In the genomic region with DNA sequence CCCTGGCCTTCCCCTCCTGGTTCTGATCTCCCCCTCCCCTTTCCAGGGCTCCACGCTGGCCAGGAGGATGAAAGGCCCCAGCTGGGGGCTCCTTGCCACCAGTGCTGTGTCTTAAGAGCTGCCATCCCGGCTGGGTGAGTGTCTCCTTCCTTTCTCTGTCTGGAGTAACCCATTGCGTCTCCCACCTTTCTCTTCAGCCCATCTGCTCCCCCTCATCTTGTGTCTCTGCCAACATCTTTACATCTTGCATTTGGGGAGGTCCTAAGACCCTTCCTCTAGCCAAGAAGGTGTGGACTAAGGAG, we compare ENCODE assay signal across 8 cellular contexts.
A peak's percentile ranks its signal among the peaks of the same experiment; 100 is the strongest.
DNase-seq lines count a peak whose midpoint lies in the region; ATAC-seq and TF ChIP-seq lines count a peak whose summit lies in the region.

No MANE protein-coding gene starts in this region.

- H3K9me3 ChIP-seq in DND-41 (ENCODE audit: insufficient read depth, low read length, severe bottlenecking), result no peaks in the 10 kb centered on the region
- H3K9me3 ChIP-seq in SK-N-MC (ENCODE audit: low read depth, low read length), result no peaks in the 10 kb centered on the region

- no peak for ATAC-seq in DND-41 (ENCODE audit: insufficient read depth, low read depth)
- no peak for ATAC-seq in HG03159 (IDR thresholded peaks at IDR 0.05; ENCODE audit: unreplicated experiment)
- ATAC-seq in GM18858 (IDR thresholded peaks at IDR 0.05; ENCODE audit: unreplicated experiment), result no peak

- peak overlapping the region; percentile 64 for H3K4me2 ChIP-seq in DND-41 (ENCODE audit: insufficient read depth, low read length)

- H3K4me3 ChIP-seq in DND-41 (ENCODE audit: low read depth in 1 of 2, low read length in 2 of 2) (peak overlapping the region; percentile 28 to 66; a peak in 3 of 4 replicates), SK-N-MC (peak overlapping the region; percentile 95), fibroblast of pulmonary artery (replicated peaks; ENCODE audit: low read depth, low read length) (peak overlapping the region; percentile 97)

- peak overlapping the region; percentile 71 for H3K27ac ChIP-seq in DND-41 (ENCODE audit: low read length)
- peak overlapping the region; percentile 72; the same call in 1 of the 2 replicates for H3K27ac ChIP-seq in SK-N-MC

- no peaks in the 10 kb centered on the region for H4K20me1 ChIP-seq in DND-41 (ENCODE audit: insufficient read depth, low read length)

- peaks cover 4% of the 10 kb centered on the region for H3K79me2 ChIP-seq in DND-41 (ENCODE audit: insufficient read depth, low read length)

- H2AFZ ChIP-seq in DND-41 (ENCODE audit: low read depth, low read length), result peak overlapping the region; percentile 74

- no peak for TF ChIP-seq CTCF in DND-41 (IDR thresholded peaks at IDR 0.05; ENCODE audit: borderline replicate concordance, extremely low read depth, low read length, poor library complexity, severe bottlenecking)
- TF ChIP-seq CTCF in fibroblast of pulmonary artery (IDR thresholded peaks at IDR 0.05; ENCODE audit: low read length, missing control alignments), result no peak

- DNase-seq in DND-41 (no peak), SK-N-MC (ENCODE audit: low read depth, low spot score) (no peak), fibroblast of pulmonary artery (ENCODE audit: low read depth) (no peak), pons (ENCODE audit: low spot score) (peak; percentile 24), NCI-H446 treated with DMSO at 0.1 percent for 48 hours (lab: John Stamatoyannopoulos, UW) (no peak), DMS 273 treated with DMSO at 0.1 percent for 48 hours (lab: John Stamatoyannopoulos, UW) (no peak)

- no peaks in the 10 kb centered on the region for H3K27me3 ChIP-seq in DND-41 (ENCODE audit: insufficient read depth, low read length, poor library complexity)

- H3K36me3 ChIP-seq in DND-41 (ENCODE audit: insufficient read depth, low read length) (peaks cover 3% of the 10 kb centered on the region; the same call in 1 of the 2 replicates), SK-N-MC (ENCODE audit: insufficient read depth, low read length) (peaks cover 15% of the 10 kb centered on the region; the same call in 1 of the 2 replicates)

- peaks cover 44% of the 10 kb centered on the region for H3K4me1 ChIP-seq in DND-41 (ENCODE audit: insufficient read depth, low read length)

- H3K9ac ChIP-seq in DND-41 (ENCODE audit: low read depth, low read length) (peak overlapping the region; percentile 56), SK-N-MC (ENCODE audit: insufficient read length) (peak overlapping the region; percentile 94)

Comparison
In these comparisons a context has a peak if more than half of its experiments do, and no peak if none do; other contexts are left out.
1. H3K4me3 ChIP-seq: peak in every context shown above with its lines; median percentile 97 in fibroblast of pulmonary artery; 95 in SK-N-MC; 47 in DND-41.